Comparison of ENCODE assay signal across 27 cellular contexts in genomic region chr13:105541565-105541964, GRCh38.
A peak's percentile ranks its signal among the peaks of the same experiment; 100 is the strongest.
DNase-seq lines count a peak whose midpoint lies in the region; ATAC-seq, FAIRE-seq and TF ChIP-seq lines count a peak whose summit lies in the region.
"Had no signal": no experiment of that assay in that cellular context is flagged by ENCODE, and none has a peak within 500 bp of the region (broad histone marks: within the 10 kb centered on the region; RNA-seq: fewer than 3 reads in every experiment).

No MANE protein-coding gene starts in this region.

- 0 out of 2 replicates have a peak overlapping the region, but pooled peaks have one; percentile 33 for H3K4me2 ChIP-seq in OCI-LY3 (ENCODE audit: low read length)
- H3K4me2 ChIP-seq: A549; BLaER1 treated with 17β-estradiol and CSF1 and Interleukin-3, amounts not matched to agents 10 nM and 100 nM had no signal

- no peaks in the 10 kb centered on the region for H3K79me2 ChIP-seq in OCI-LY3 (ENCODE audit: low read length)

- no peak overlapping the region for H3K27ac ChIP-seq in OCI-LY3 (ENCODE audit: low read length)
- H3K27ac ChIP-seq in vagina, result no peak overlapping the region
- H3K27ac ChIP-seq: A549; BLaER1 treated with 17β-estradiol and CSF1 and Interleukin-3, amounts not matched to agents 10 nM and 100 nM; GM23248 had no signal

- peak; percentile 62 for ATAC-seq in mucosa of descending colon
- ATAC-seq: A549, GM12878 had no signal

- no peak overlapping the region for H3K9ac ChIP-seq in OCI-LY3 (ENCODE audit: low read length)
- H3K9ac ChIP-seq: BLaER1 treated with 17β-estradiol and CSF1 and Interleukin-3, amounts not matched to agents 10 nM and 100 nM; GM23248 had no signal

- H3K4me1 ChIP-seq in OCI-LY3 (ENCODE audit: low read length) (0 out of 2 replicates have a peak, but pooled peaks cover 5% of the 10 kb centered on the region), mucosa of descending colon (ENCODE audit: low read depth) (no peaks in the 10 kb centered on the region), vagina (no peaks in the 10 kb centered on the region)
- H3K4me1 ChIP-seq: A549; BE2C; BLaER1 treated with 17β-estradiol and CSF1 and Interleukin-3, amounts not matched to agents 10 nM and 100 nM had no signal

- no peak overlapping the region for H3K4me3 ChIP-seq in OCI-LY3 (ENCODE audit: low read length)
- H3K4me3 ChIP-seq in mucosa of descending colon, result no peak overlapping the region
- no peak overlapping the region for H3K4me3 ChIP-seq in vagina
- H3K4me3 ChIP-seq: A549; BLaER1 treated with 17β-estradiol and CSF1 and Interleukin-3, amounts not matched to agents 10 nM and 100 nM; GM12878; GM23248 had no signal

- no peak for FAIRE-seq in GM12891 (lab: Jason Lieb, UNC)
- FAIRE-seq: A549, D721Med, GM12878, GM18507, GM19239, H1 had no signal

- H3K36me3 ChIP-seq in OCI-LY3 (replicated peaks; ENCODE audit: low read depth, low read length) (no peaks in the 10 kb centered on the region), mucosa of descending colon (ENCODE audit: low read depth) (no peaks in the 10 kb centered on the region), vagina (no peaks in the 10 kb centered on the region)
- H3K36me3 ChIP-seq: BE2C; BLaER1 treated with 17β-estradiol and CSF1 and Interleukin-3, amounts not matched to agents 10 nM and 100 nM had no signal

- H3K9me3 ChIP-seq in OCI-LY3 (ENCODE audit: insufficient read depth, low read length) (no peaks in the 10 kb centered on the region; the same call in 1 of the 2 replicates), mucosa of descending colon (no peaks in the 10 kb centered on the region), vagina (no peaks in the 10 kb centered on the region)
- H3K9me3 ChIP-seq: A549; BE2C; BLaER1 treated with 17β-estradiol and CSF1 and Interleukin-3, amounts not matched to agents 10 nM and 100 nM had no signal

- H3K27me3 ChIP-seq in OCI-LY3 (ENCODE audit: low read depth, low read length) (no peaks in the 10 kb centered on the region), vagina (no peaks in the 10 kb centered on the region)
- H3K27me3 ChIP-seq: BE2C; BLaER1 treated with 17β-estradiol and CSF1 and Interleukin-3, amounts not matched to agents 10 nM and 100 nM had no signal

- intact Hi-C loops in mucosa of descending colon (cut with DNase I, micrococcal nuclease), result no loop called here
- intact Hi-C loops in vagina (cut with DNase I), result no loop called here

- no peaks in the 10 kb centered on the region for H4K20me1 ChIP-seq in OCI-LY3 (ENCODE audit: insufficient read depth, low read length)
- H4K20me1 ChIP-seq: BLaER1 treated with 17β-estradiol and CSF1 and Interleukin-3, amounts not matched to agents 10 nM and 100 nM had no signal

- peak; percentile 23 for DNase-seq in SIG-M5 treated with dmso at 0.1 percent for 504 hours (lab: John Stamatoyannopoulos, UW; ENCODE audit: unreplicated experiment)
- no peak for DNase-seq in SIG-M5 (lab: John Stamatoyannopoulos, UW)
- DNase-seq in NOMO-1 treated with dmso at 0.1 percent for 144 hours (lab: John Stamatoyannopoulos, UW; ENCODE audit: unreplicated experiment), result peak; percentile 84
- DNase-seq in mucosa of descending colon, result peak in 1 of 3 donors; percentile 2
- no peak for DNase-seq in putamen (ENCODE audit: low spot score)
- no peak for DNase-seq in vagina (ENCODE audit: extremely low spot score in 2 of 2)
- no peak for DNase-seq in GM12891 (ENCODE audit: insufficient read length, low spot score)
- DNase-seq: 8988T; ACHN; AML-193; BE2C; CD4-positive, alpha-beta T cell; CD8-positive, alpha-beta memory T cell; DMS 273 treated with DMSO at 0.1 percent for 48 hours; DMS79; GDM1; GM23248; H7; HCEC 1CT had no signal

- TF ChIP-seq POLR2A in vagina (IDR thresholded peaks at IDR 0.05) (no peak), GM12891 (IDR thresholded peaks at IDR 0.05; ENCODE audit: low read depth, low read length) (no peak)

- peak overlapping the region; percentile 29; the same call in 1 of the 2 replicates for H2AFZ ChIP-seq in OCI-LY3 (ENCODE audit: low read depth, low read length)
- H2AFZ ChIP-seq: GM23248 had no signal

- TF ChIP-seq CTCF in OCI-LY3 (IDR thresholded peaks at IDR 0.05; ENCODE audit: low read depth, low read length) (no peak), mucosa of descending colon (IDR thresholded peaks at IDR 0.05) (no peak), vagina (IDR thresholded peaks at IDR 0.05) (no peak)

TF ChIP-seq in GM12891, 5 proteins besides CTCF, POLR2A, EP300 and RAD21:
- TF ChIP-seq POLR2AphosphoS5 (IDR thresholded peaks at IDR 0.05; ENCODE audit: low read depth, low read length) (no peak), PAX5 (IDR thresholded peaks at IDR 0.05; ENCODE audit: insufficient read depth, low read length, severe bottlenecking) (no peak), POU2F2 (IDR thresholded peaks at IDR 0.05; ENCODE audit: low read depth, low read length) (no peak), SPI1 (IDR thresholded peaks at IDR 0.05; ENCODE audit: low read depth, low read length) (no peak), TAF1 (IDR thresholded peaks at IDR 0.05; ENCODE audit: low read depth, low read length) (no peak)

Comparison
In these comparisons a context has a peak if more than half of its experiments do, and no peak if none do; other contexts are left out.
1. DNase-seq: peak in SIG-M5 treated with dmso at 0.1 percent for 504 hours (single experiment) and NOMO-1 treated with dmso at 0.1 percent for 144 hours (single experiment); none in SIG-M5 (single experiment), putamen (single experiment), vagina (0 of 2) and GM12891 (single experiment).